In genomic region chr10:105188737-105189463, GRCh38 we compare ENCODE assay signal across 14 cellular contexts.
DNase-seq lines count a peak whose midpoint lies in the region; ATAC-seq and TF ChIP-seq lines count a peak whose summit lies in the region.
"Had no signal": no experiment of that assay in that cellular context is flagged by ENCODE, and none has a peak within 500 bp of the region (broad histone marks: within the 10 kb centered on the region; RNA-seq: fewer than 3 reads in every experiment).

No MANE protein-coding gene starts in this region.

- H3K27me3 ChIP-seq in kidney epithelial cell (ENCODE audit: control insufficient read depth, insufficient read depth, low read length) (no peaks in the 10 kb centered on the region), HAP-1 (ENCODE audit: low read depth) (no peaks in the 10 kb centered on the region)
- H3K27me3 ChIP-seq: adrenal gland, BE2C had no signal

- H3K9me3 Mint-ChIP-seq in brain (no peaks in the 10 kb centered on the region), immature natural killer cell (peaks cover 0 to 12% (median 0%) of the 10 kb centered on the region in 6 donors)

- H3K27ac Mint-ChIP-seq in brain = peak overlapping the region in 4 of 5 experiments; percentile 4 to 87 (median 42)
- H3K27ac Mint-ChIP-seq in immature natural killer cell = no peak overlapping the region

- DNase-seq in AG08395 (ENCODE audit: low spot score) = peak; percentile 14
- peak; percentile 61 for DNase-seq in M059J (ENCODE audit: low read depth)
- peak; percentile 92 for DNase-seq in kidney epithelial cell (ENCODE audit: low read depth)
- no peak for DNase-seq in immature natural killer cell
- no peak for DNase-seq in hepatic stellate cell (ENCODE audit: low spot score)
- no peak for DNase-seq in HAP-1 (ENCODE audit: low spot score in 2 of 2)
- DNase-seq: activated CD4-positive, alpha-beta T cell treated with anti-CD3 and anti-CD28 coated beads, Interleukin-2, amount 50 U/mL, for 48 hours; adrenal gland; BE2C; NCI-H1930; NCI-H526; pancreas had no signal

- in situ Hi-C loops in HAP-1 (cut with MboI; ENCODE audit: low sequenced_read_pairs) = no loop called here

- ATAC-seq in GM21737 (IDR thresholded peaks at IDR 0.05; ENCODE audit: unreplicated experiment) = no peak

- H3K4me3 ChIP-seq in kidney epithelial cell (ENCODE audit: low read depth, low read length) (no peak overlapping the region), HAP-1 (no peak overlapping the region)
- H3K4me3 ChIP-seq: adrenal gland, pancreas had no signal

- peaks cover 4% of the 10 kb centered on the region for H3K36me3 Mint-ChIP-seq in brain
- H3K36me3 Mint-ChIP-seq in immature natural killer cell = no peaks in the 10 kb centered on the region

- H3K9me3 ChIP-seq in HAP-1 = no peaks in the 10 kb centered on the region
- H3K9me3 ChIP-seq: adrenal gland, BE2C, pancreas had no signal

- H3K27me3 Mint-ChIP-seq in brain = peaks cover 12% of the 10 kb centered on the region
- H3K27me3 Mint-ChIP-seq in immature natural killer cell (ENCODE audit: low read depth in 3 of 3) = peaks cover 0 to 3% (median 0%) of the 10 kb centered on the region in 3 donors

- H3K4me3 Mint-ChIP-seq in brain = no peak overlapping the region
- no peak overlapping the region for H3K4me3 Mint-ChIP-seq in immature natural killer cell

- no peak for TF ChIP-seq CTCF in brain (conservative IDR thresholded peaks at IDR 0.05)
- no peak for TF ChIP-seq CTCF in kidney epithelial cell (IDR thresholded peaks at IDR 0.05; ENCODE audit: insufficient read depth, low read length, poor library complexity, severe bottlenecking)

- no peaks in the 10 kb centered on the region for H3K36me3 ChIP-seq in kidney epithelial cell (ENCODE audit: control insufficient read depth, insufficient read depth, low read length)
- no peaks in the 10 kb centered on the region for H3K36me3 ChIP-seq in HAP-1 (replicated peaks)
- H3K36me3 ChIP-seq: adrenal gland, BE2C, pancreas had no signal

- H3K4me1 Mint-ChIP-seq in brain = peaks cover 52% of the 10 kb centered on the region
- no peaks in the 10 kb centered on the region for H3K4me1 Mint-ChIP-seq in immature natural killer cell

- no peaks in the 10 kb centered on the region for H3K4me1 ChIP-seq in HAP-1
- H3K4me1 ChIP-seq: adrenal gland, BE2C, pancreas had no signal

Comparison
In these comparisons a context has a peak if more than half of its experiments do, and no peak if none do; other contexts are left out.
1. DNase-seq: peak in AG08395 (single experiment), M059J (single experiment) and kidney epithelial cell (single experiment); none in immature natural killer cell (0 of 3), hepatic stellate cell (single experiment) and HAP-1 (0 of 2).
2. H3K27ac Mint-ChIP-seq: peak in brain (4 of 5); none in immature natural killer cell (0 of 6).